8 cellular contexts compared by ENCODE assay signal in genomic region chr1:52928083-52928404, GRCh38.
DNase-seq lines count a peak whose midpoint lies in the region; ATAC-seq lines count a peak whose summit lies in the region.

No MANE protein-coding gene starts in this region.

- H3K27ac Mint-ChIP-seq in T-helper 2 cell treated with Interferon-gamma antibody and Interleukin-4, amounts not matched to agents 5 μg/mL and 100 μg/mL, for 36 hours = peak overlapping the region; percentile 42
- H3K27ac Mint-ChIP-seq in activated naive CD8-positive, alpha-beta T cell treated with anti-CD3 and anti-CD28 coated beads, Interleukin-2, amount 50 U/mL, for 24 hours = peak overlapping the region; percentile 41

- H3K9me3 Mint-ChIP-seq in T-helper 2 cell treated with Interferon-gamma antibody and Interleukin-4, amounts not matched to agents 5 μg/mL and 100 μg/mL, for 36 hours = no peaks in the 10 kb centered on the region
- no peaks in the 10 kb centered on the region for H3K9me3 Mint-ChIP-seq in activated naive CD8-positive, alpha-beta T cell treated with anti-CD3 and anti-CD28 coated beads, Interleukin-2, amount 50 U/mL, for 24 hours

- H3K4me1 ChIP-seq in stomach smooth muscle (ENCODE audit: control insufficient read depth, insufficient read depth, low read length) = peaks cover 21% of the 10 kb centered on the region

- H3K36me3 Mint-ChIP-seq in T-helper 2 cell treated with Interferon-gamma antibody and Interleukin-4, amounts not matched to agents 5 μg/mL and 100 μg/mL, for 36 hours (ENCODE audit: low read depth) = peaks cover 6% of the 10 kb centered on the region
- no peaks in the 10 kb centered on the region for H3K36me3 Mint-ChIP-seq in activated naive CD8-positive, alpha-beta T cell treated with anti-CD3 and anti-CD28 coated beads, Interleukin-2, amount 50 U/mL, for 24 hours (ENCODE audit: low read depth)

- peak overlapping the region; percentile 90 for H3K4me3 Mint-ChIP-seq in T-helper 2 cell treated with Interferon-gamma antibody and Interleukin-4, amounts not matched to agents 5 μg/mL and 100 μg/mL, for 36 hours
- H3K4me3 Mint-ChIP-seq in activated naive CD8-positive, alpha-beta T cell treated with anti-CD3 and anti-CD28 coated beads, Interleukin-2, amount 50 U/mL, for 24 hours = peak overlapping the region; percentile 78

- H3K27ac ChIP-seq in stomach smooth muscle (ENCODE audit: low read length) = peak overlapping the region; percentile 75

- H3K27me3 ChIP-seq in stomach smooth muscle (ENCODE audit: control insufficient read depth in 1 of 2, insufficient read depth in 2 of 2, low read length in 2 of 2) = no peaks in the 10 kb centered on the region

- H3K4me3 ChIP-seq in stomach smooth muscle (ENCODE audit: low read length in 2 of 2) = peak overlapping the region; percentile 89 to 91

- H3K9me3 ChIP-seq in stomach smooth muscle (ENCODE audit: control insufficient read depth in 2 of 2, low read length in 2 of 2) = no peaks in the 10 kb centered on the region

- H3K36me3 ChIP-seq in stomach smooth muscle (ENCODE audit: control insufficient read depth in 2 of 2, insufficient read depth in 2 of 2, low read length in 2 of 2) = no peaks in the 10 kb centered on the region

- H3K27me3 Mint-ChIP-seq in T-helper 2 cell treated with Interferon-gamma antibody and Interleukin-4, amounts not matched to agents 5 μg/mL and 100 μg/mL, for 36 hours (ENCODE audit: low read depth) = peaks cover 2% of the 10 kb centered on the region
- H3K27me3 Mint-ChIP-seq in activated naive CD8-positive, alpha-beta T cell treated with anti-CD3 and anti-CD28 coated beads, Interleukin-2, amount 50 U/mL, for 24 hours = peaks cover 5% of the 10 kb centered on the region

- H3K4me1 Mint-ChIP-seq in T-helper 2 cell treated with Interferon-gamma antibody and Interleukin-4, amounts not matched to agents 5 μg/mL and 100 μg/mL, for 36 hours (ENCODE audit: low read depth) = peaks cover 16% of the 10 kb centered on the region
- H3K4me1 Mint-ChIP-seq in activated naive CD8-positive, alpha-beta T cell treated with anti-CD3 and anti-CD28 coated beads, Interleukin-2, amount 50 U/mL, for 24 hours = peaks cover 13% of the 10 kb centered on the region

- no peak for ATAC-seq in activated naive CD8-positive, alpha-beta T cell treated with anti-CD3 and anti-CD28 coated beads, Interleukin-2, amount 50 U/mL, for 24 hours
- ATAC-seq in HG02642 (IDR thresholded peaks at IDR 0.05; ENCODE audit: poor library complexity, unreplicated experiment) = no peak

- no peak for DNase-seq in T-helper 2 cell treated with Interferon-gamma antibody and Interleukin-4, amounts not matched to agents 5 μg/mL and 100 μg/mL, for 36 hours (ENCODE audit: low spot score)
- no peak for DNase-seq in T-helper 2 cell
- DNase-seq in activated naive CD8-positive, alpha-beta T cell treated with anti-CD3 and anti-CD28 coated beads, Interleukin-2, amount 50 U/mL, for 24 hours = no peak
- DNase-seq in iPS-NIHi7 (ENCODE audit: extremely low spot score) = peak; percentile 24
- no peak for DNase-seq in middle frontal gyrus (ENCODE audit: extremely low spot score, low spot score)
- DNase-seq in NCI-H524 treated with DMSO at 0.1 percent for 48 hours (lab: John Stamatoyannopoulos, UW) = no peak

- H3K9ac ChIP-seq in stomach smooth muscle (ENCODE audit: low read length in 2 of 2) = peak overlapping the region; percentile 82 to 91
